12 cellular contexts compared by ENCODE assay signal in genomic region chr4:174592985-174593335, GRCh38.
DNase-seq lines count a peak whose midpoint lies in the region; ATAC-seq and TF ChIP-seq lines count a peak whose summit lies in the region.
"Had no signal": no experiment of that assay in that cellular context is flagged by ENCODE, and none has a peak within 500 bp of the region (broad histone marks: within the 10 kb centered on the region; RNA-seq: fewer than 3 reads in every experiment).

No MANE protein-coding gene starts in this region.

- TF ChIP-seq POLR2A in breast epithelium (IDR thresholded peaks at IDR 0.05) (no peak), suprapubic skin (IDR thresholded peaks at IDR 0.05) (no peak)

- H3K4me3 ChIP-seq in breast epithelium (no peak overlapping the region), fibroblast of pulmonary artery (replicated peaks; ENCODE audit: low read depth, low read length) (no peak overlapping the region), suprapubic skin (no peak overlapping the region)
- H3K4me3 ChIP-seq: uterus had no signal

- 81% methylated on average over 3 of the region's 3 CpGs for WGBS in suprapubic skin

- H3K9me3 ChIP-seq in breast epithelium (no peaks in the 10 kb centered on the region), suprapubic skin (no peaks in the 10 kb centered on the region)
- H3K9me3 ChIP-seq: uterus had no signal

- CTCF ChIA-PET in MCF 10A (lab: Yijun Ruan, JAX) = no interaction called here

- no peak overlapping the region for H3K4me3 Mint-ChIP-seq in MCF 10A (ENCODE audit: unreplicated experiment)
- H3K4me3 Mint-ChIP-seq: activated CD8-positive, alpha-beta T cell treated with anti-CD3 and anti-CD28 coated beads, Interleukin-2, amount 10 ng/mL, durations not matched to agents 7 days and 5 days; nephron progenitor cell had no signal

- no peak overlapping the region for H3K27ac Mint-ChIP-seq in MCF 10A (ENCODE audit: low read depth, unreplicated experiment)
- H3K27ac Mint-ChIP-seq: activated CD8-positive, alpha-beta T cell treated with anti-CD3 and anti-CD28 coated beads, Interleukin-2, amount 10 ng/mL, durations not matched to agents 7 days and 5 days; nephron progenitor cell had no signal

- H3K27me3 Mint-ChIP-seq in MCF 10A (ENCODE audit: insufficient read depth, unreplicated experiment) = no peaks in the 10 kb centered on the region

- H3K36me3 ChIP-seq in breast epithelium = no peaks in the 10 kb centered on the region
- no peaks in the 10 kb centered on the region for H3K36me3 ChIP-seq in suprapubic skin
- H3K36me3 ChIP-seq: uterus had no signal

- H3K36me3 Mint-ChIP-seq in MCF 10A (ENCODE audit: insufficient read depth, unreplicated experiment) = no peaks in the 10 kb centered on the region

- H3K4me1 Mint-ChIP-seq in MCF 10A (ENCODE audit: insufficient read depth, unreplicated experiment) = peaks cover 11% of the 10 kb centered on the region
- H3K4me1 Mint-ChIP-seq: nephron progenitor cell had no signal

- DNase-seq in MCF 10A (ENCODE audit: unreplicated experiment) (peak; percentile 58), breast epithelium (ENCODE audit: low spot score in 2 of 2) (no peak), SIG-M5 treated with dmso at 0.1 percent for 504 hours (lab: John Stamatoyannopoulos, UW; ENCODE audit: unreplicated experiment) (peak; percentile 31), fibroblast of pulmonary artery (ENCODE audit: low read depth) (peak; percentile 62), stromal cell of bone marrow (ENCODE audit: low read depth) (peak; percentile 51), DMS79 (lab: John Stamatoyannopoulos, UW) (no peak), suprapubic skin (ENCODE audit: low spot score in 2 of 2) (no peak)
- DNase-seq: activated CD8-positive, alpha-beta T cell treated with anti-CD3 and anti-CD28 coated beads, Interleukin-2, amount 10 ng/mL, durations not matched to agents 7 days and 5 days; NCI-H1092 treated with DMSO at 0.1 percent for 48 hours; nephron progenitor cell; uterus had no signal

- TF ChIP-seq CTCF in MCF 10A (IDR thresholded peaks at IDR 0.05; ENCODE audit: unreplicated experiment) (no peak), breast epithelium (IDR thresholded peaks at IDR 0.05) (no peak), fibroblast of pulmonary artery (IDR thresholded peaks at IDR 0.05; ENCODE audit: low read length, missing control alignments) (no peak), suprapubic skin (IDR thresholded peaks at IDR 0.05) (no peak)

- POLR2A ChIA-PET in MCF 10A (lab: Yijun Ruan, JAX) = interaction anchor here (0.5 to 1.5 kb wide), 2 partner anchors 12 to 1380 kb away, joined by 3 read pairs; no protein-coding TSS in a partner anchor

- H3K4me1 ChIP-seq in breast epithelium (no peaks in the 10 kb centered on the region), suprapubic skin (no peaks in the 10 kb centered on the region)
- H3K4me1 ChIP-seq: uterus had no signal

- no peak overlapping the region for H3K27ac ChIP-seq in breast epithelium
- H3K27ac ChIP-seq in suprapubic skin = no peak overlapping the region
- H3K27ac ChIP-seq: uterus had no signal

- intact Hi-C loops in MCF 10A (cut with micrococcal nuclease) (no loop called here), breast epithelium (cut with DNase I; ENCODE audit: low total_unique reads) (no loop called here)

- no TSS peak for BruUV-seq in MCF 10A (replicated peaks; lab: Mats Ljungman, UMichigan)

- ATAC-seq in GM18868 (IDR thresholded peaks at IDR 0.05; ENCODE audit: unreplicated experiment) = no peak
- ATAC-seq: activated CD8-positive, alpha-beta T cell treated with anti-CD3 and anti-CD28 coated beads, Interleukin-2, amount 10 ng/mL, durations not matched to agents 7 days and 5 days had no signal

- no peaks in the 10 kb centered on the region for H3K27me3 ChIP-seq in breast epithelium
- H3K27me3 ChIP-seq in suprapubic skin = no peaks in the 10 kb centered on the region
- H3K27me3 ChIP-seq: uterus had no signal

- TF ChIP-seq EP300 in suprapubic skin (IDR thresholded peaks at IDR 0.05) = no peak

- H3K9me3 Mint-ChIP-seq in MCF 10A (ENCODE audit: unreplicated experiment) = no peaks in the 10 kb centered on the region
- H3K9me3 Mint-ChIP-seq: nephron progenitor cell had no signal

Comparison
In these comparisons a context has a peak if more than half of its experiments do, and no peak if none do; other contexts are left out.
1. DNase-seq: peak in MCF 10A (single experiment), SIG-M5 treated with dmso at 0.1 percent for 504 hours (single experiment), fibroblast of pulmonary artery (single experiment) and stromal cell of bone marrow (single experiment); none in breast epithelium (0 of 2), DMS79 (single experiment) and suprapubic skin (0 of 2).